ENCODE assay signal across 18 cellular contexts in genomic region chr3:12979151-12979946, GRCh38.
"Had no signal": no experiment of that assay in that cellular context is flagged by ENCODE, and none has a peak within 500 bp of the region (broad histone marks: within the 10 kb centered on the region; RNA-seq: fewer than 3 reads in every experiment).

No MANE protein-coding gene starts in this region.

- H3K36me3 ChIP-seq: brain microvascular endothelial cell, colonic mucosa, left ventricle myocardium inferior, sigmoid colon, thyroid gland had no signal

- H2AFZ ChIP-seq: parathyroid adenoma had no signal

- ATAC-seq: activated CD8-positive, alpha-beta memory T cell treated with anti-CD3 and anti-CD28 coated beads, Interleukin-2, amount 10 ng/mL, durations not matched to agents 7 days and 5 days; natural killer cell had no signal

- H3K9me3 ChIP-seq: colonic mucosa, left ventricle myocardium inferior, sigmoid colon, thyroid gland had no signal

- H3K4me1 ChIP-seq: colonic mucosa had no signal

- H3K36me3 Mint-ChIP-seq: natural killer cell had no signal

- H3K27me3 ChIP-seq: colonic mucosa, sigmoid colon, thyroid gland had no signal

- H3K27ac ChIP-seq: brain microvascular endothelial cell, colonic mucosa, left ventricle myocardium inferior, parathyroid adenoma, sigmoid colon, thyroid gland, WERI-Rb-1 had no signal

- H3K27me3 Mint-ChIP-seq: activated CD4-positive, alpha-beta memory T cell treated with anti-CD3 and anti-CD28 coated beads, Interleukin-2, amount 10 ng/mL, durations not matched to agents 7 days and 5 days; activated CD8-positive, alpha-beta memory T cell treated with anti-CD3 and anti-CD28 coated beads, Interleukin-2, amount 10 ng/mL, durations not matched to agents 7 days and 5 days; central memory CD8-positive, alpha-beta T cell had no signal

- H3K9ac ChIP-seq: parathyroid adenoma had no signal

- H3K4me3 Mint-ChIP-seq: activated CD4-positive, alpha-beta memory T cell treated with anti-CD3 and anti-CD28 coated beads, Interleukin-2, amount 10 ng/mL, durations not matched to agents 7 days and 5 days; activated CD8-positive, alpha-beta memory T cell treated with anti-CD3 and anti-CD28 coated beads, Interleukin-2, amount 10 ng/mL, durations not matched to agents 7 days and 5 days; activated naive CD4-positive, alpha-beta T cell treated with anti-CD3 and anti-CD28 coated beads for 36 hours; central memory CD8-positive, alpha-beta T cell; natural killer cell had no signal

- DNase-seq: activated CD4-positive, alpha-beta memory T cell treated with anti-CD3 and anti-CD28 coated beads, Interleukin-2, amount 10 ng/mL, durations not matched to agents 7 days and 5 days; activated CD4-positive, alpha-beta T cell treated with anti-CD3 and anti-CD28 coated beads for 4 hours; activated CD8-positive, alpha-beta memory T cell treated with anti-CD3 and anti-CD28 coated beads, Interleukin-2, amount 10 ng/mL, durations not matched to agents 7 days and 5 days; activated naive CD4-positive, alpha-beta T cell treated with anti-CD3 and anti-CD28 coated beads for 36 hours; brain microvascular endothelial cell; colonic mucosa; left ventricle myocardium inferior; mammary epithelial cell; natural killer cell; sigmoid colon; stimulated activated naive CD4-positive, alpha-beta T cell treated with Interleukin-2 at 50 U/mL for 16 hours; SW 1271; T-helper 2 cell; thyroid gland; WERI-Rb-1 had no signal

- H3K9me3 Mint-ChIP-seq: activated CD4-positive, alpha-beta memory T cell treated with anti-CD3 and anti-CD28 coated beads, Interleukin-2, amount 10 ng/mL, durations not matched to agents 7 days and 5 days; activated naive CD4-positive, alpha-beta T cell treated with anti-CD3 and anti-CD28 coated beads for 36 hours; activated T-helper 2 cell treated with anti-CD3 and anti-CD28 coated beads, Interferon-gamma antibody, Interleukin-2, Interleukin-4, amounts not matched to agents 10 μg/mL and 5 μg/mL and 100 μg/mL, durations not matched to agents 14 hours and 24 hours and 36 hours; central memory CD8-positive, alpha-beta T cell; natural killer cell had no signal

- H3K4me3 ChIP-seq: colonic mucosa, left ventricle myocardium inferior, sigmoid colon, thyroid gland had no signal

- H3K27ac Mint-ChIP-seq: activated CD4-positive, alpha-beta memory T cell treated with anti-CD3 and anti-CD28 coated beads, Interleukin-2, amount 10 ng/mL, durations not matched to agents 7 days and 5 days; activated CD8-positive, alpha-beta memory T cell treated with anti-CD3 and anti-CD28 coated beads, Interleukin-2, amount 10 ng/mL, durations not matched to agents 7 days and 5 days; activated naive CD4-positive, alpha-beta T cell treated with anti-CD3 and anti-CD28 coated beads for 36 hours; activated T-helper 2 cell treated with anti-CD3 and anti-CD28 coated beads, Interferon-gamma antibody, Interleukin-2, Interleukin-4, amounts not matched to agents 10 μg/mL and 5 μg/mL and 100 μg/mL, durations not matched to agents 14 hours and 24 hours and 36 hours had no signal
